ENCODE assay signal across 8 cellular contexts in the genomic region with DNA sequence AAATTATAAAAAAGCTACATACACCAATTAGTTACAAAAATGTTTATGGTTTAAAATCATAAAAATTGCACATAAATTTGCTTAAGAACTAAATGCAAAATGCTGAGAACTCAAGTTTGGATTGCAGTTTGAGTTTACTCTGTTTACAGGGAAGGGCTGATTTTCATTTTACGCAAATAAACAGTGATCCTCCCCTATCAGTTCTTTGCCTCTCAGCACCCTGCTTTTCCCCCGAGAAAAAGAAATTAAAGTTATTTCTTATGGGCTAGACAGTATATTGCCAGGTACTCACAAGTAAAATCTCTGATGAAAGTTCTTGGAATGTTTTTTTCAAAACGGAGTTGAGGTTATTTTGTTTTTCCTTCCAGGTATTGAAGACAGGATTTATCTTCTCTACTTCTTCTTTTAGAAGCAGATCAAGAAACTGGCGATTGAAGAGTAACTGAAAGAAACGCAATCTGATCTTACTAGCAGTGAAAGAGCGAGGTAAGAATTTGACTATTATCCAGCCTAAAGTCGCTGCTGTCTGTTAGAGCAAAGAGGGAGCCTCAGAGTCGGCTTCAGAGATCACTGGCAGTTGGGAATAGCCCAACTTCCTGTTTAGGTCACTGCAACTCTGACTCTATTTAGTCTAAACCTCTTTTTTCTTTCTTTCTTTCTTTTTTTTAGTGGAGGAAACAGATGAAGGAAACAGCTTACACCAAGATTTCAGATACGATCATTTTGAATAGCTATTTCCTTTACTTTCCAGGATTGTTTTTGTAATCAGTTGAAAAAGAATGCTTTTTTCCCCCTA. TPM values are rescaled to one million over a fixed set of nuclear protein-coding genes. Genes with fewer than 3 reads are reported as not detected.
A peak's percentile ranks its signal among the peaks of the same experiment; 100 is the strongest.
DNase-seq lines count a peak whose midpoint lies in the region; ATAC-seq, FAIRE-seq and TF ChIP-seq lines count a peak whose summit lies in the region.

TFPI (minus strand) TSS at position 528 of the 796 bp plus-strand sequence. CDS start 50,667 bp downstream, outside the sequence.

- FAIRE-seq in A549 (lab: Jason Lieb, UNC) (no peak), small intestine (lab: Jason Lieb, UNC) (no peak)

- no peak for TF ChIP-seq EP300 in A549 (IDR thresholded peaks at IDR 0.05)

- TF ChIP-seq CTCF in A549 (IDR thresholded peaks at IDR 0.05) = no peak

- no peaks in the 10 kb centered on the region for H3K27me3 ChIP-seq in small intestine (ENCODE audit: control insufficient read depth in 2 of 2, insufficient read depth in 2 of 2, low read length in 2 of 2)

- peak in 1 of 2 experiments; percentile 70 for DNase-seq in A549 (ENCODE audit: low read depth in 1 of 2, low spot score in 1 of 2)
- peak; percentile 82 for DNase-seq in HT-29 (ENCODE audit: low spot score)
- DNase-seq in astrocyte of the hippocampus (ENCODE audit: low read depth, low spot score) = peak; percentile 73
- DNase-seq in iPS-NIHi11 (ENCODE audit: low spot score) = peak; percentile 14
- DNase-seq in small intestine = peak; percentile 56
- DNase-seq in SK-N-DZ (ENCODE audit: low spot score) = no peak
- no peak for DNase-seq in stimulated activated CD4-positive, alpha-beta T cell treated with anti-CD3 and anti-CD28 coated beads, Interleukin-12 subunit alpha, Interleukin-12 subunit beta, amount 100 ng/mL, for 4 hours

- POLR2A ChIA-PET in A549 (lab: Yijun Ruan, JAX) = interaction anchor here (0.6 to 0.7 kb wide), 2 partner anchors 14 to 17 kb away, joined by 4 to 6 read pairs; no protein-coding TSS in a partner anchor

- H3K27ac ChIP-seq in A549 = peak within 1 kb of the TSS; percentile 89 to 92
- peak within 1 kb of the TSS; percentile 64 to 72 for H3K27ac ChIP-seq in small intestine (ENCODE audit: low read depth in 1 of 2, low read length in 1 of 2)

- TF ChIP-seq POLR2A in A549 (IDR thresholded peaks at IDR 0.05; ENCODE audit: low read length) = no peak

- H3K4me2 ChIP-seq in A549 = peak within 1 kb of the TSS; percentile 93

- TF ChIP-seq RAD21 in A549 (conservative IDR thresholded peaks at IDR 0.05 in 1 of 2, IDR thresholded peaks at IDR 0.05 in 1 of 2) = no peak; a peak in 1 of 5 replicates

- H3K4me1 ChIP-seq in A549 (peaks cover 47% of the 10 kb centered on the region), small intestine (ENCODE audit: control insufficient read depth in 2 of 2, insufficient read depth in 1 of 2, low read depth in 1 of 2, low read length in 1 of 2) (peaks cover 2 to 3% of the 10 kb centered on the region in 2 donors)

- peak; percentile 79 to 80 for ATAC-seq in A549
- no peak for ATAC-seq in HG03139 (IDR thresholded peaks at IDR 0.05; ENCODE audit: unreplicated experiment)

- CTCF ChIA-PET in A549 (lab: Yijun Ruan, JAX) = interaction anchor here (2.2 to 2.3 kb wide), 2 partner anchors 27 to 55 kb away, joined by 13 to 15 read pairs; no protein-coding TSS in a partner anchor

- peak within 1 kb of the TSS; percentile 66 for H3K4me3 ChIP-seq in A549
- peak within 1 kb of the TSS; percentile 31 to 58 for H3K4me3 ChIP-seq in small intestine (ENCODE audit: low read depth in 1 of 2, low read length in 2 of 2)

- H3K9me3 ChIP-seq in A549 (no peaks in the 10 kb centered on the region), small intestine (ENCODE audit: control insufficient read depth, low read depth) (no peaks in the 10 kb centered on the region)

- under 1% methylated on average over 9 of the region's 9 CpGs for WGBS in A549 (ENCODE audit: missing lambda C conversion rate)
- 3 to 7% (median 4%) methylated on average over 9 of the region's 9 CpGs for WGBS in small intestine, 3 donors

- H3K36me3 ChIP-seq in small intestine (ENCODE audit: control insufficient read depth in 2 of 2, insufficient read depth in 2 of 2, low read length in 2 of 2) = no peaks in the 10 kb centered on the region

TF ChIP-seq in A549, 52 proteins besides CTCF, POLR2A, EP300 and RAD21:
- TF ChIP-seq FOSL2 (IDR thresholded peaks at IDR 0.05) (no peak), FOSL2 (CRISPR knock-in tag; IDR thresholded peaks at IDR 0.05) (0 out of 2 replicates have a peak, but pooled peaks have one; percentile 5), HOXB5 (CRISPR knock-in tag; IDR thresholded peaks at IDR 0.05) (0 out of 2 replicates have a peak, but pooled peaks have one; percentile 29), HOXB13 (CRISPR knock-in tag; IDR thresholded peaks at IDR 0.05; ENCODE audit: low read depth) (no peak), EHF (CRISPR knock-in tag; IDR thresholded peaks at IDR 0.05) (no peak)

RNA-seq across cellular contexts. Expression of gene TFPI, which starts in this region (rescaled TPM):
- 104 and 107 TPM in 2 replicates for polyA plus RNA-seq in A549 (2011; rRNA removed)
- 5.3 and 5.4 TPM in 2 replicates for polyA plus RNA-seq in A549 (2012; cell fraction: cytosol; rRNA removed)
- polyA plus RNA-seq in A549 (2012; cell fraction: nucleus; rRNA removed) = 4.4 and 8.1 TPM in 2 replicates
- polyA plus RNA-seq in A549 (2017; fragmentation: RNase III; extraction: RNeasy Plus Mini Kit Qiagen cat#74134 plus additional on column Dnase treatment) = 12.3 to 18.7 TPM (median 14.3 TPM) in 3 replicates
- 49.1 and 67.2 TPM in 2 replicates for polyA minus RNA-seq in A549 (2011; rRNA and poly(A)+ RNA removed)
- 30.4 and 38.4 TPM in 2 replicates for total RNA-seq in HT-29 (2014; rRNA removed; shearing (Covaris generic))
- polyA plus RNA-seq in small intestine = 10 to 100 TPM; 36.2 to 56.4 (median 41.9) TPM
- 0.21 TPM in 1 of 2 replicates, not detected in the other for polyA plus RNA-seq in SK-N-DZ (2014; cell fraction: cytosol; rRNA removed)
- not detected in 2 replicates for polyA plus RNA-seq in SK-N-DZ (2014; cell fraction: nucleus; rRNA removed)

Comparison
In these comparisons a context has a peak if more than half of its experiments do, and no peak if none do; other contexts are left out.
1. DNase-seq: peak in HT-29 (single experiment), astrocyte of the hippocampus (single experiment), iPS-NIHi11 (single experiment) and small intestine (single experiment); none in SK-N-DZ (single experiment) and stimulated activated CD4-positive, alpha-beta T cell treated with anti-CD3 and anti-CD28 coated beads, Interleukin-12 subunit alpha, Interleukin-12 subunit beta, amount 100 ng/mL, for 4 hours (single experiment).